Comparison of ENCODE assay signal across 9 cellular contexts in genomic region chr1:90045853-90046563, GRCh38. TPM values are rescaled to one million over a fixed set of nuclear protein-coding genes. Genes with fewer than 3 reads are reported as not detected.
DNase-seq lines count a peak whose midpoint lies in the region; ATAC-seq, FAIRE-seq and TF ChIP-seq lines count a peak whose summit lies in the region.
"Had no signal": no experiment of that assay in that cellular context is flagged by ENCODE, and none has a peak within 500 bp of the region (broad histone marks: within the 10 kb centered on the region; RNA-seq: fewer than 3 reads in every experiment).

No MANE protein-coding gene starts in this region.

- intact Hi-C loops in activated naive CD4-positive, alpha-beta T cell treated with anti-CD3 and anti-CD28 coated beads for 36 hours (cut with micrococcal nuclease) = loop anchor here (2.0 kb wide), 2 partner anchors 69 to 1119 kb away; no protein-coding TSS in a partner anchor
- intact Hi-C loops in thyroid gland (cut with DNase I) = no loop called here

- no peaks in the 10 kb centered on the region for H4K20me1 ChIP-seq in keratinocyte (ENCODE audit: control insufficient read depth, extremely low read depth, insufficient read depth, low read length)

- no peaks in the 10 kb centered on the region for H3K9me3 ChIP-seq in keratinocyte (ENCODE audit: control insufficient read depth, low read depth, low read length)
- H3K9me3 ChIP-seq in thyroid gland = no peaks in the 10 kb centered on the region

- no peak overlapping the region for H2AFZ ChIP-seq in keratinocyte (ENCODE audit: control insufficient read depth, low read length)

- H3K4me3 ChIP-seq in LNCaP clone FGC (ENCODE audit: low read depth, low read length) = no peak overlapping the region
- no peak overlapping the region for H3K4me3 ChIP-seq in keratinocyte (ENCODE audit: control insufficient read depth in 2 of 3, extremely low read depth in 1 of 3, insufficient read depth in 2 of 3, low read depth in 1 of 3, low read length in 3 of 3)
- no peak overlapping the region for H3K4me3 ChIP-seq in thyroid gland (replicated peaks in 1 of 3)

- H3K79me2 ChIP-seq in keratinocyte (ENCODE audit: control insufficient read depth, insufficient read depth, low read length) = no peaks in the 10 kb centered on the region

- H3K9me3 Mint-ChIP-seq in activated naive CD4-positive, alpha-beta T cell treated with anti-CD3 and anti-CD28 coated beads for 36 hours = no peaks in the 10 kb centered on the region
- H3K9me3 Mint-ChIP-seq in activated naive CD4-positive, alpha-beta T cell treated with anti-CD3 and anti-CD28 coated beads, Interleukin-2, amount 50 U/mL, for 72 hours = no peaks in the 10 kb centered on the region
- no peaks in the 10 kb centered on the region for H3K9me3 Mint-ChIP-seq in activated CD8-positive, alpha-beta T cell treated with anti-CD3 and anti-CD28 coated beads, Interleukin-2, amount 10 ng/mL, durations not matched to agents 7 days and 5 days (ENCODE audit: insufficient read depth)
- H3K9me3 Mint-ChIP-seq: activated naive CD4-positive, alpha-beta T cell treated with anti-CD3 and anti-CD28 coated beads, Interleukin-2, amount 50 U/mL, for 24 hours had no signal

- H3K27ac ChIP-seq in keratinocyte (ENCODE audit: control insufficient read depth, insufficient read depth, low read length) (no peak overlapping the region), thyroid gland (no peak overlapping the region)

- TF ChIP-seq POLR2A in thyroid gland (IDR thresholded peaks at IDR 0.05) = no peak

- no peaks in the 10 kb centered on the region for H3K27me3 Mint-ChIP-seq in activated naive CD4-positive, alpha-beta T cell treated with anti-CD3 and anti-CD28 coated beads for 36 hours (ENCODE audit: low read depth)
- peaks cover 12% of the 10 kb centered on the region for H3K27me3 Mint-ChIP-seq in activated CD8-positive, alpha-beta T cell treated with anti-CD3 and anti-CD28 coated beads, Interleukin-2, amount 10 ng/mL, durations not matched to agents 7 days and 5 days (ENCODE audit: low read depth)

- no peaks in the 10 kb centered on the region for H3K36me3 Mint-ChIP-seq in activated naive CD4-positive, alpha-beta T cell treated with anti-CD3 and anti-CD28 coated beads for 36 hours (ENCODE audit: low read depth)
- no peaks in the 10 kb centered on the region for H3K36me3 Mint-ChIP-seq in activated naive CD4-positive, alpha-beta T cell treated with anti-CD3 and anti-CD28 coated beads, Interleukin-2, amount 50 U/mL, for 72 hours
- no peaks in the 10 kb centered on the region for H3K36me3 Mint-ChIP-seq in activated CD8-positive, alpha-beta T cell treated with anti-CD3 and anti-CD28 coated beads, Interleukin-2, amount 10 ng/mL, durations not matched to agents 7 days and 5 days (ENCODE audit: low read depth)
- H3K36me3 Mint-ChIP-seq: activated naive CD4-positive, alpha-beta T cell treated with anti-CD3 and anti-CD28 coated beads, Interleukin-2, amount 50 U/mL, for 24 hours had no signal

- H3K4me1 Mint-ChIP-seq in activated naive CD4-positive, alpha-beta T cell treated with anti-CD3 and anti-CD28 coated beads for 36 hours (ENCODE audit: low read depth) = no peaks in the 10 kb centered on the region
- H3K4me1 Mint-ChIP-seq in activated CD8-positive, alpha-beta T cell treated with anti-CD3 and anti-CD28 coated beads, Interleukin-2, amount 10 ng/mL, durations not matched to agents 7 days and 5 days (ENCODE audit: low read depth) = no peaks in the 10 kb centered on the region
- H3K4me1 Mint-ChIP-seq: activated naive CD4-positive, alpha-beta T cell treated with anti-CD3 and anti-CD28 coated beads, Interleukin-2, amount 50 U/mL, for 24 hours had no signal

- TF ChIP-seq CTCF in LNCaP clone FGC (IDR thresholded peaks at IDR 0.05; ENCODE audit: control insufficient read depth, extremely low read depth, insufficient read depth) (peak; percentile 49; the same call in 1 of the 2 replicates), keratinocyte (optimal IDR thresholded peaks at IDR 0.05 in 1 of 3, IDR thresholded peaks at IDR 0.05 in 1 of 3, conservative IDR thresholded peaks at IDR 0.05 in 1 of 3; ENCODE audit: extremely low read depth in 1 of 3, insufficient read depth in 2 of 3, low read length in 3 of 3) (peak; percentile 43 to 56 (median 43)), thyroid gland (IDR thresholded peaks at IDR 0.05) (peak in 2 of 6 experiments; percentile 15 to 42)

- H3K4me3 Mint-ChIP-seq in activated naive CD4-positive, alpha-beta T cell treated with anti-CD3 and anti-CD28 coated beads for 36 hours = no peak overlapping the region
- H3K4me3 Mint-ChIP-seq in activated CD8-positive, alpha-beta T cell treated with anti-CD3 and anti-CD28 coated beads, Interleukin-2, amount 10 ng/mL, durations not matched to agents 7 days and 5 days = no peak overlapping the region
- H3K4me3 Mint-ChIP-seq: activated naive CD4-positive, alpha-beta T cell treated with anti-CD3 and anti-CD28 coated beads, Interleukin-2, amount 50 U/mL, for 24 hours had no signal

- WGBS in thyroid gland, 2 donors = 24 to 26% methylated on average over 2 of the region's 2 CpGs

- no peak overlapping the region for H3K9ac ChIP-seq in keratinocyte (ENCODE audit: control insufficient read depth, extremely low read depth, insufficient read depth, low read length)

- POLR2A ChIA-PET in activated CD8-positive, alpha-beta T cell treated with anti-CD3 and anti-CD28 coated beads, Interleukin-2, amount 10 ng/mL, durations not matched to agents 7 days and 5 days (lab: Charles Lee) = no interaction called here

- no peak for FAIRE-seq in keratinocyte (lab: Jason Lieb, UNC)

- H3K27ac Mint-ChIP-seq in activated naive CD4-positive, alpha-beta T cell treated with anti-CD3 and anti-CD28 coated beads for 36 hours = no peak overlapping the region
- no peak overlapping the region for H3K27ac Mint-ChIP-seq in activated naive CD4-positive, alpha-beta T cell treated with anti-CD3 and anti-CD28 coated beads, Interleukin-2, amount 50 U/mL, for 72 hours
- no peak overlapping the region for H3K27ac Mint-ChIP-seq in activated CD8-positive, alpha-beta T cell treated with anti-CD3 and anti-CD28 coated beads, Interleukin-2, amount 10 ng/mL, durations not matched to agents 7 days and 5 days
- H3K27ac Mint-ChIP-seq: activated naive CD4-positive, alpha-beta T cell treated with anti-CD3 and anti-CD28 coated beads, Interleukin-2, amount 50 U/mL, for 24 hours had no signal

- no peak for ATAC-seq in activated naive CD4-positive, alpha-beta T cell treated with anti-CD3 and anti-CD28 coated beads, Interleukin-2, amount 50 U/mL, for 72 hours
- ATAC-seq in activated CD8-positive, alpha-beta T cell treated with anti-CD3 and anti-CD28 coated beads, Interleukin-2, amount 10 ng/mL, durations not matched to agents 7 days and 5 days = peak; percentile 51

- no peak overlapping the region for H3K4me2 ChIP-seq in keratinocyte (ENCODE audit: control insufficient read depth, extremely low read depth, insufficient read depth, low read depth, low read length)

- dilution Hi-C loops in keratinocyte (cut with MboI; ENCODE audit: extremely low pct_ligation_motif_present, low sequenced_read_pairs) = no loop called here

- peak; percentile 55 for DNase-seq in activated naive CD4-positive, alpha-beta T cell treated with anti-CD3 and anti-CD28 coated beads for 36 hours
- no peak for DNase-seq in activated naive CD4-positive, alpha-beta T cell treated with anti-CD3 and anti-CD28 coated beads, Interleukin-2, amount 50 U/mL, for 72 hours (ENCODE audit: low spot score in 2 of 2)
- no peak for DNase-seq in LNCaP clone FGC (ENCODE audit: low read depth)
- peak; percentile 49 for DNase-seq in activated CD8-positive, alpha-beta T cell treated with anti-CD3 and anti-CD28 coated beads, Interleukin-2, amount 10 ng/mL, durations not matched to agents 7 days and 5 days
- no peak for DNase-seq in keratinocyte (ENCODE audit: low read depth, low spot score)
- no peak for DNase-seq in thyroid gland
- DNase-seq in NCI-H2196 treated with DMSO at 0.1 percent for 48 hours (lab: John Stamatoyannopoulos, UW; ENCODE audit: unreplicated experiment) = no peak
- no peak for DNase-seq in C1 segment of cervical spinal cord (lab: John Stamatoyannopoulos, UW)

- H3K36me3 ChIP-seq in keratinocyte (ENCODE audit: control insufficient read depth in 2 of 2, extremely low read depth in 1 of 2, insufficient read depth in 2 of 2, low read length in 2 of 2) (no peaks in the 10 kb centered on the region), thyroid gland (no peaks in the 10 kb centered on the region)

- H3K27me3 ChIP-seq in keratinocyte (ENCODE audit: control insufficient read depth, extremely low read depth, insufficient read depth, low read length) (no peaks in the 10 kb centered on the region), thyroid gland (no peaks in the 10 kb centered on the region)

- H3K9me1 ChIP-seq in keratinocyte (ENCODE audit: control insufficient read depth, extremely low read depth, insufficient read depth, low read length) = no peaks in the 10 kb centered on the region

- H3K4me1 ChIP-seq in keratinocyte (ENCODE audit: control insufficient read depth, extremely low read depth, insufficient read depth, low read length) (peaks cover 4% of the 10 kb centered on the region), thyroid gland (no peaks in the 10 kb centered on the region)

- CTCF ChIA-PET in activated naive CD4-positive, alpha-beta T cell treated with anti-CD3 and anti-CD28 coated beads for 36 hours (lab: Charles Lee) = interaction anchor here (0.6 to 1.2 kb wide), 12 partner anchors 9 to 1117 kb away, joined by 3 to 6 read pairs (median 3); no protein-coding TSS in a partner anchor
- CTCF ChIA-PET in activated CD8-positive, alpha-beta T cell treated with anti-CD3 and anti-CD28 coated beads, Interleukin-2, amount 10 ng/mL, durations not matched to agents 7 days and 5 days (lab: Charles Lee) = interaction anchor here (1.0 to 1.3 kb wide), 3 partner anchors 9 to 23 kb away, joined by 3 to 5 read pairs (median 3); no protein-coding TSS in a partner anchor

RNA-seq across cellular contexts. Expression of gene ZNF326, which starts 51.1 kb away (rescaled TPM):
- 10 to 100 TPM; 17.4 to 17.9 TPM for total RNA-seq in activated naive CD4-positive, alpha-beta T cell treated with anti-CD3 and anti-CD28 coated beads for 36 hours
- total RNA-seq in activated naive CD4-positive, alpha-beta T cell treated with anti-CD3 and anti-CD28 coated beads, Interleukin-2, amount 50 U/mL, for 72 hours = 10 to 100 TPM; 20.6 to 32.2 TPM
- total RNA-seq in activated CD8-positive, alpha-beta T cell treated with anti-CD3 and anti-CD28 coated beads, Interleukin-2, amount 10 ng/mL, durations not matched to agents 7 days and 5 days = 10 to 100 TPM; 18.1 TPM
- polyA plus RNA-seq in keratinocyte = 9.5 to 22.7 TPM (median 10.4 TPM) in 3 replicates
- 21.5 TPM for polyA plus RNA-seq in keratinocyte (2011; ENCODE audit: low read depth)
- polyA plus RNA-seq in keratinocyte (2011; cell fraction: cytosol; rRNA removed) = 6.6 and 9.7 TPM in 2 replicates
- 16.3 and 26.5 TPM in 2 replicates for polyA plus RNA-seq in keratinocyte (2011; cell fraction: nucleus; rRNA removed)
- polyA plus RNA-seq in keratinocyte (2012; ENCODE audit: low replicate concordance) = 8.9 and 16.6 TPM in 2 replicates
- 5.3 to 15.6 TPM (median 6.7 TPM) in 3 replicates for polyA minus RNA-seq in keratinocyte
- polyA minus RNA-seq in keratinocyte (2011; cell fraction: cytosol; rRNA and poly(A)+ RNA removed) = 6.1 TPM
- 15.5 and 22.0 TPM in 2 replicates for polyA minus RNA-seq in keratinocyte (2011; cell fraction: nucleus; rRNA and poly(A)+ RNA removed)
- 10 to 100 TPM; 19.5 to 34.2 (median 21.5) TPM for total RNA-seq in thyroid gland

Comparison
In these comparisons a context has a peak if more than half of its experiments do, and no peak if none do; other contexts are left out.
1. DNase-seq: peak in activated naive CD4-positive, alpha-beta T cell treated with anti-CD3 and anti-CD28 coated beads for 36 hours (single experiment) and activated CD8-positive, alpha-beta T cell treated with anti-CD3 and anti-CD28 coated beads, Interleukin-2, amount 10 ng/mL, durations not matched to agents 7 days and 5 days (single experiment); none in activated naive CD4-positive, alpha-beta T cell treated with anti-CD3 and anti-CD28 coated beads, Interleukin-2, amount 50 U/mL, for 72 hours (0 of 2), LNCaP clone FGC (single experiment), keratinocyte (single experiment), thyroid gland (0 of 2), NCI-H2196 treated with DMSO at 0.1 percent for 48 hours (single experiment) and C1 segment of cervical spinal cord (0 of 14).